In genomic region chr10:100282907-100283306, GRCh38 we compare ENCODE assay signal across 22 cellular contexts. TPM values are rescaled to one million over a fixed set of nuclear protein-coding genes. Genes with fewer than 3 reads are reported as not detected.
"Had no signal": no experiment of that assay in that cellular context is flagged by ENCODE, and none has a peak within 500 bp of the region (broad histone marks: within the 10 kb centered on the region; RNA-seq: fewer than 3 reads in every experiment).

No MANE protein-coding gene starts in this region.

- FAIRE-seq: endometrium, frontal cortex, keratinocyte, urothelium cell line had no signal

- H3K27me3 ChIP-seq: ascending aorta, breast epithelium, thyroid gland had no signal

- H3K27ac ChIP-seq: ascending aorta, breast epithelium, coronary artery, lower lobe of right lung, thyroid gland, VCaP had no signal

- H3K36me3 ChIP-seq: breast epithelium had no signal

- H3K4me3 ChIP-seq: ascending aorta, breast epithelium, coronary artery, lower lobe of right lung, thyroid gland had no signal

- H3K9me3 ChIP-seq: ascending aorta, breast epithelium, lower lobe of right lung, thyroid gland had no signal

- ATAC-seq: activated T-cell treated with anti-CD3 and anti-CD28 coated beads, Interleukin-2, amount 50 U/mL, for 72 hours; lower lobe of right lung had no signal

- DNase-seq: activated CD4-positive, alpha-beta T cell treated with anti-CD3 and anti-CD28 coated beads for 1 hour; activated CD8-positive, alpha-beta memory T cell treated with anti-CD3 and anti-CD28 coated beads for 24 hours; activated CD8-positive, alpha-beta memory T cell treated with anti-CD3 and anti-CD28 coated beads, Interleukin-2, amount 50 U/mL, for 48 hours; activated effector memory CD4-positive, alpha-beta T cell treated with anti-CD3 and anti-CD28 coated beads, Interleukin-2, amount 50 U/mL, for 16 hours; activated naive CD4-positive, alpha-beta T cell treated with anti-CD3 and anti-CD28 coated beads, Interleukin-2, amount 50 U/mL, for 16 hours; activated T-cell treated with anti-CD3 and anti-CD28 coated beads, Interleukin-2, amount 50 U/mL, for 72 hours; head of caudate nucleus; lower lobe of right lung; nucleus accumbens; stimulated activated naive CD4-positive, alpha-beta T cell; thyroid gland had no signal

RNA-seq across cellular contexts. Expression of gene PKD2L1, which starts 47.1 kb away (rescaled TPM):
- total RNA-seq: ascending aorta, frontal cortex, mesothelial cell of epicardium, renal cortical epithelial cell, thyroid gland had no signal
- polyA plus RNA-seq: esophagus, keratinocyte had no signal
